In the genomic region with DNA sequence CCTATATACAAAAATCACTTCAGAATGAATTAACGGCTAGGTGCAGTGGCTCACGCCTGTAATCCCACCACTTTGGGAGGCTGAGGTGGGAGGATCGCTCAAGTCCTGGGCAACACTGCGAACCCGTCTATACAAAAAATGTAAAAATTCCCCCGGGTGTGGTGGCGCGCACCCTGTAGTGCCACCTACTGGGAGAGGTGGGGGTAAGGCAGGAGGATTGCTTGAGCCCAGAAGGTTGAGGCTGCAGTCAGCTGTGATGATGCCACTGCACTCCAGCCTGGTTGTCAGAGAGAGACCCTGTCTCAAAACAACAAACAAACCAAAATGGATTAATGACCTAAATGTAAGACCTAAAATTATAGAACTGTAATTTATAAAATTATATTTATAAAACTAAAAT, we compare ENCODE assay signal across 6 cellular contexts.
DNase-seq lines count a peak whose midpoint lies in the region; ATAC-seq and TF ChIP-seq lines count a peak whose summit lies in the region.
"Not testable (repeated sequence)": the region's sequence is repeated elsewhere in the genome, so short reads cannot be mapped to it uniquely, and the experiment has no call there.

No MANE protein-coding gene starts in this region.

- H3K4me3 Mint-ChIP-seq in GM23338, WTC11, endodermal cell, neural progenitor cell: not testable (repeated sequence)

- not testable (repeated sequence) for TF ChIP-seq CTCF in GM23338 (conservative IDR thresholded peaks at IDR 0.05; ENCODE audit: low read depth in 2 of 2); OCI-LY3 (IDR thresholded peaks at IDR 0.05; ENCODE audit: low read depth, low read length); WTC11 (IDR thresholded peaks at IDR 0.05)
- peak; percentile 37 for TF ChIP-seq CTCF in endodermal cell (conservative IDR thresholded peaks at IDR 0.05)
- peak; percentile 4 for TF ChIP-seq CTCF in neural progenitor cell (IDR thresholded peaks at IDR 0.05)

- not testable (repeated sequence) for H3K9me3 Mint-ChIP-seq in GM23338, WTC11, endodermal cell, neural progenitor cell

- not testable (repeated sequence) for H3K9ac ChIP-seq in OCI-LY3 (ENCODE audit: low read length); endodermal cell (ENCODE audit: extremely low read depth, low read length, poor library complexity, severe bottlenecking); neural progenitor cell

- H3K36me3 ChIP-seq in GM23338 (ENCODE audit: insufficient read depth); OCI-LY3 (replicated peaks; ENCODE audit: low read depth, low read length); endodermal cell (ENCODE audit: control insufficient read depth, insufficient read depth, low read length); neural progenitor cell: not testable (repeated sequence)

- CTCF ChIA-PET in WTC11 (lab: Charles Lee) = not testable (repeated sequence)

- H3K9me2 ChIP-seq in GM23338 (ENCODE audit: insufficient read depth) = not testable (repeated sequence)

- not testable (repeated sequence) for H3F3A ChIP-seq in GM23338 (replicated peaks; ENCODE audit: low read depth); neural progenitor cell (ENCODE audit: low read depth)

- DNase-seq in GM23338 (ENCODE audit: low spot score); WTC11 (ENCODE audit: low spot score); endodermal cell; neural progenitor cell (ENCODE audit: low spot score): not testable (repeated sequence)

- POLR2A ChIA-PET in WTC11 (lab: Charles Lee) = not testable (repeated sequence)

- not testable (repeated sequence) for H3K4me3 ChIP-seq in GM23338; OCI-LY3 (ENCODE audit: low read length); endodermal cell (ENCODE audit: low read length); neural progenitor cell

- not testable (repeated sequence) for H3K27me3 Mint-ChIP-seq in GM23338 (ENCODE audit: insufficient read depth, low read depth, poor library complexity); WTC11 (ENCODE audit: low read depth); endodermal cell (ENCODE audit: insufficient read depth); neural progenitor cell (ENCODE audit: insufficient read depth, low read depth)

- not testable (repeated sequence) for H3K9me3 ChIP-seq in OCI-LY3 (ENCODE audit: insufficient read depth, low read length); endodermal cell (ENCODE audit: control insufficient read depth, low read length); neural progenitor cell (ENCODE audit: low read depth)

- not testable (repeated sequence) for H3K4me1 Mint-ChIP-seq in GM23338, WTC11, endodermal cell, neural progenitor cell

- H4K20me1 ChIP-seq in GM23338 (replicated peaks; ENCODE audit: insufficient read depth); OCI-LY3 (ENCODE audit: insufficient read depth, low read length); neural progenitor cell (ENCODE audit: low read depth): not testable (repeated sequence)

- H3K79me2 ChIP-seq in GM23338 (replicated peaks; ENCODE audit: insufficient read depth); OCI-LY3 (ENCODE audit: low read length); neural progenitor cell (ENCODE audit: low read depth): not testable (repeated sequence)

- not testable (repeated sequence) for H3K27ac Mint-ChIP-seq in GM23338, WTC11, endodermal cell, neural progenitor cell

- H3K36me3 Mint-ChIP-seq in GM23338 (ENCODE audit: low read depth); WTC11; endodermal cell (ENCODE audit: low read depth); neural progenitor cell: not testable (repeated sequence)

- H3K4me2 ChIP-seq in GM23338, neural progenitor cell: not testable (repeated sequence)
- peak overlapping the region; percentile 27; the same call in 1 of the 2 replicates for H3K4me2 ChIP-seq in OCI-LY3 (ENCODE audit: low read length)

- not testable (repeated sequence) for H3K4me1 ChIP-seq in GM23338 (ENCODE audit: insufficient read depth); endodermal cell (ENCODE audit: control insufficient read depth, insufficient read depth, low read length); neural progenitor cell
- H3K4me1 ChIP-seq in OCI-LY3 (ENCODE audit: low read length) = peaks cover 21% of the 10 kb centered on the region

- no CpG with 5 or more reads among the region's 8 CpGs for WGBS in endodermal cell (ENCODE audit: insufficient coverage in 1 of 2, insufficient read length in 1 of 2), 2 experiments

- not testable (repeated sequence) for H3K27ac ChIP-seq in GM23338 (ENCODE audit: low read depth); OCI-LY3 (ENCODE audit: low read length); endodermal cell (ENCODE audit: low read depth, low read length); neural progenitor cell

- H3K27me3 ChIP-seq in GM23338 (ENCODE audit: insufficient read depth); OCI-LY3 (ENCODE audit: low read depth, low read length); endodermal cell (ENCODE audit: control insufficient read depth, insufficient read depth, low read length, poor library complexity, severe bottlenecking); neural progenitor cell: not testable (repeated sequence)

- not testable (repeated sequence) for H2AFZ ChIP-seq in GM23338; OCI-LY3 (ENCODE audit: low read depth, low read length); neural progenitor cell (replicated peaks)

- ATAC-seq in GM18867 (IDR thresholded peaks at IDR 0.05; ENCODE audit: unreplicated experiment) = peak; percentile 38
- ATAC-seq in GM23338 = peak; percentile 48; the same call in 2 of the 3 replicates
- peak; percentile 69 for ATAC-seq in WTC11
